ENCODE assay signal across 38 cellular contexts in the genomic region with DNA sequence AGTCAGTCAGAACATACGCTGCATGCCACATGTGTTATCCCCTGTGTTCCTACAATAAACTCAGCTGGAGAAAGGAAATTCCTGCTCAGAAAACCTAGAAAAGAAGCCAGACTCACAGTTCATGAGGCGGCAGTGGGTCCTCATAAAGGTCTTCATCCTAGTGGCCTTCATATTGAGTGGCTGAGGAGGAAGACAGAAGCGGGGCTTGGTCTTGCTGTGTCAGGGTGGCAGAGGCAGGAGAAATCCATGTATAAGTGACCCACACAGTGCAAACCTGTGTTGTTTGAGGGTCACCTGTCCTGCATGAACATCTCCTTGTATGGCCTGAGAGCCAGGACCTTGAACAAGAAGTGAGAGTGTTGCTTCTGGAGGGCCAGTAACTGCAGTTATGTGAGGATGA. TPM values are rescaled to one million over a fixed set of nuclear protein-coding genes. Genes with fewer than 3 reads are reported as not detected.
"Had no signal": no experiment of that assay in that cellular context is flagged by ENCODE, and none has a peak within 500 bp of the region (broad histone marks: within the 10 kb centered on the region; RNA-seq: fewer than 3 reads in every experiment).

No MANE protein-coding gene starts in this region.

- H3K27ac Mint-ChIP-seq: activated CD4-positive, alpha-beta T cell treated with anti-CD3 and anti-CD28 coated beads for 36 hours; activated CD4-positive, alpha-beta T cell treated with anti-CD3 and anti-CD28 coated beads, Interleukin-2, amount 10 ng/mL, durations not matched to agents 7 days and 5 days; activated CD8-positive, alpha-beta T cell treated with anti-CD3 and anti-CD28 coated beads, Interleukin-2, amount 10 ng/mL, durations not matched to agents 7 days and 5 days; activated naive CD8-positive, alpha-beta T cell treated with anti-CD3 and anti-CD28 coated beads for 36 hours; IgD-negative memory B cell; T-helper 1 cell treated with Interleukin-12 subunit alpha and Interleukin-12 subunit beta and Interleukin-4 antibody, amounts not matched to agents 30 μg/mL and 1 μg/mL, for 36 hours; T-helper 2 cell treated with Interferon-gamma antibody and Interleukin-4, amounts not matched to agents 5 μg/mL and 100 μg/mL, for 36 hours; WTC11 had no signal

- DNase-seq: activated CD4-positive, alpha-beta T cell treated with anti-CD3 and anti-CD28 coated beads for 36 hours; activated CD4-positive, alpha-beta T cell treated with anti-CD3 and anti-CD28 coated beads, Interleukin-2, amount 10 ng/mL, durations not matched to agents 7 days and 5 days; activated CD4-positive, alpha-beta T cell treated with anti-CD3 and anti-CD28 coated beads, Interleukin-2, amount 50 U/mL, for 48 hours; activated CD8-positive, alpha-beta T cell treated with anti-CD3 and anti-CD28 coated beads, Interleukin-2, amount 10 ng/mL, durations not matched to agents 7 days and 5 days; activated effector memory CD4-positive, alpha-beta T cell treated with anti-CD3 and anti-CD28 coated beads, Interleukin-2, amount 50 U/mL, for 16 hours; activated naive CD4-positive, alpha-beta T cell; activated naive CD4-positive, alpha-beta T cell treated with anti-CD3 and anti-CD28 coated beads, Interleukin-2, amount 50 U/mL, for 16 hours; activated naive CD8-positive, alpha-beta T cell treated with anti-CD3 and anti-CD28 coated beads for 36 hours; activated T-cell treated with anti-CD3 and anti-CD28 coated beads, Interleukin-2, amount 50 U/mL, for 48 hours; amniotic stem cell; brain microvascular endothelial cell; Kasumi-1; KG1; MG63; NCI-H1048; NCI-H1105 treated with DMSO at 0.1 percent for 48 hours; NCI-H1436; NCI-H1694; NCI-H1930; NCI-H2081 treated with DMSO at 0.1 percent for 48 hours; NCI-H226; NCI-H446 treated with DMSO at 0.1 percent for 48 hours; NCI-H524; NCI-H748 treated with DMSO at 0.1 percent for 48 hours; NK-92 treated with Interleukin-12 subunit alpha and Interleukin-12 subunit beta, amount 100 ng/mL, for 24 hours; PC-3; RPMI8226; SHP77 treated with DMSO at 0.1 percent for 48 hours; SK-N-SH had no signal

- H3K4me1 ChIP-seq: SJSA1 had no signal

- H3K36me3 Mint-ChIP-seq: activated naive CD8-positive, alpha-beta T cell treated with anti-CD3 and anti-CD28 coated beads for 36 hours; IgD-negative memory B cell had no signal

- H3K9ac ChIP-seq: SK-N-SH had no signal

- H3K4me2 ChIP-seq: SK-N-SH had no signal

- ATAC-seq: activated CD4-positive, alpha-beta T cell treated with anti-CD3 and anti-CD28 coated beads for 36 hours; activated CD4-positive, CD25-positive, alpha-beta regulatory T cell treated with anti-CD3 and anti-CD28 coated beads, Interleukin-2, amount 50 U/mL, for 24 hours; activated CD8-positive, alpha-beta T cell treated with anti-CD3 and anti-CD28 coated beads, Interleukin-2, amount 10 ng/mL, durations not matched to agents 7 days and 5 days; PC-3; WTC11 had no signal

- H3K4me3 Mint-ChIP-seq: activated CD4-positive, alpha-beta T cell treated with anti-CD3 and anti-CD28 coated beads for 36 hours; activated CD4-positive, alpha-beta T cell treated with anti-CD3 and anti-CD28 coated beads, Interleukin-2, amount 10 ng/mL, durations not matched to agents 7 days and 5 days; activated CD8-positive, alpha-beta T cell treated with anti-CD3 and anti-CD28 coated beads, Interleukin-2, amount 10 ng/mL, durations not matched to agents 7 days and 5 days; activated naive CD8-positive, alpha-beta T cell treated with anti-CD3 and anti-CD28 coated beads for 36 hours; IgD-negative memory B cell; T-helper 1 cell treated with Interleukin-12 subunit alpha and Interleukin-12 subunit beta and Interleukin-4 antibody, amounts not matched to agents 30 μg/mL and 1 μg/mL, for 36 hours; T-helper 2 cell treated with Interferon-gamma antibody and Interleukin-4, amounts not matched to agents 5 μg/mL and 100 μg/mL, for 36 hours; WTC11 had no signal

- H3K4me3 ChIP-seq: cardiac muscle cell, MG63, Peyer's patch, SJSA1 had no signal

- H3K27ac ChIP-seq: brain microvascular endothelial cell, cardiac muscle cell, Peyer's patch, SJSA1 had no signal

- H3K36me3 ChIP-seq: brain microvascular endothelial cell, cardiac muscle cell, MG63, Peyer's patch, SJSA1 had no signal

- H3K4me1 Mint-ChIP-seq: activated CD4-positive, alpha-beta T cell treated with anti-CD3 and anti-CD28 coated beads for 36 hours had no signal

RNA-seq across cellular contexts. Expression of a gene that starts 4.0 kb away (rescaled TPM):
- total RNA-seq: activated CD4-positive, alpha-beta T cell treated with anti-CD3 and anti-CD28 coated beads for 36 hours; activated CD4-positive, alpha-beta T cell treated with anti-CD3 and anti-CD28 coated beads, Interleukin-2, amount 10 ng/mL, durations not matched to agents 7 days and 5 days; activated CD8-positive, alpha-beta T cell treated with anti-CD3 and anti-CD28 coated beads, Interleukin-2, amount 10 ng/mL, durations not matched to agents 7 days and 5 days; activated naive CD8-positive, alpha-beta T cell treated with anti-CD3 and anti-CD28 coated beads for 36 hours; aorta; cardiac muscle cell; Peyer's patch; SJSA1 had no signal
- polyA plus RNA-seq: aorta, cardiac muscle cell, IgD-negative memory B cell, SK-N-SH had no signal

RNA-seq across cellular contexts. Expression of a gene that starts 55.1 kb away (rescaled TPM):
- total RNA-seq: activated CD8-positive, alpha-beta T cell treated with anti-CD3 and anti-CD28 coated beads, Interleukin-2, amount 10 ng/mL, durations not matched to agents 7 days and 5 days; activated naive CD8-positive, alpha-beta T cell treated with anti-CD3 and anti-CD28 coated beads for 36 hours had no signal
- polyA plus RNA-seq: cardiac muscle cell, IgD-negative memory B cell had no signal
